Comparison of ENCODE assay signal across 12 cellular contexts in the genomic region with DNA sequence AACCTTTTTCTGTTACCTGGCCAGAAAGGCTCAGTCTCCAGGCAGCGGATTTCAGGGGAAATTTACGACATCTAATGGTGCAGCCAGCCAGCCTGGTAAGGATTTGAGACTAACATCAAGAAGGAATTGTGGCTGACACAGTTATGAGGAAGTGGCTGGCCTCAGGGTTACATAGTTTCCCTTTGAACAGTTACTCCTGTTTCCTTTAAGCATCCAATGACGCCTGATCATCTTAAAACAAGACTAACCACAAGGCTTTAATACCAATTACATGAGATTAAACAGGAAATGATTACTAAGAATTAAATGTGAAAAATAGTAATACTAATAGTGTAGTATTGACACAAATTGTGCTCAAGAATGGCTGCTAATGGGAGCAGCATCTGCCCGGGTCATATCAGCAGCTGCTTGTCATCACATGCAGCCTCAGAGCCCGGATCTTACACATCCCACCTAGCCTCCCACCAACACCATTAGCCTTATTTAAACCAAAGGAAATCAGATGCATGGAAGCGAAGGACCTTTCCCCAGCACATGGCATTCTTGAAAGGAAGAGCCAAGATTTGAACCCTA.
DNase-seq lines count a peak whose midpoint lies in the region; ATAC-seq and TF ChIP-seq lines count a peak whose summit lies in the region.
"Had no signal": no experiment of that assay in that cellular context is flagged by ENCODE, and none has a peak within 500 bp of the region (broad histone marks: within the 10 kb centered on the region; RNA-seq: fewer than 3 reads in every experiment).

No MANE protein-coding gene starts in this region.

- H3K36me3 ChIP-seq in ACC112 (ENCODE audit: insufficient read depth, low read length), result no peaks in the 10 kb centered on the region

- no peaks in the 10 kb centered on the region for H3K9me3 Mint-ChIP-seq in activated T-helper 17 cell treated with anti-CD3 and anti-CD28 coated beads, Interleukin-2, amount 50 U/mL, for 72 hours

- no peaks in the 10 kb centered on the region for H3K4me1 Mint-ChIP-seq in activated T-helper 17 cell treated with anti-CD3 and anti-CD28 coated beads, Interleukin-2, amount 50 U/mL, for 72 hours

- ATAC-seq in HG03139 (IDR thresholded peaks at IDR 0.05; ENCODE audit: unreplicated experiment) (no peak), HG02610 (IDR thresholded peaks at IDR 0.05; ENCODE audit: unreplicated experiment) (no peak)
- ATAC-seq in activated T-helper 17 cell treated with anti-CD3 and anti-CD28 coated beads, Interleukin-2, amount 50 U/mL, for 72 hours (replicated peaks), result no peak

- H3K4me3 Mint-ChIP-seq in activated T-helper 17 cell treated with anti-CD3 and anti-CD28 coated beads, Interleukin-2, amount 50 U/mL, for 72 hours, result no peak overlapping the region
- H3K4me3 Mint-ChIP-seq: activated T-helper 1 cell treated with anti-CD3 and anti-CD28 coated beads, Interleukin-12 subunit alpha, Interleukin-12 subunit beta, Interleukin-2, Interleukin-4 antibody, amounts not matched to agents 30 ng/mL and 10 ng/mL and 1 ng/mL, durations not matched to agents 14 hours and 24 hours and 36 hours; nephron progenitor cell had no signal

- no peak for TF ChIP-seq CTCF in fibroblast of villous mesenchyme (IDR thresholded peaks at IDR 0.05; ENCODE audit: insufficient read depth, low read depth, low read length)

- DNase-seq in Daoy (ENCODE audit: low read depth) (peak; percentile 54), NCI-H1048 (lab: John Stamatoyannopoulos, UW) (peak; percentile 5), fibroblast of villous mesenchyme (ENCODE audit: low read depth) (peak; percentile 74)
- no peak for DNase-seq in stimulated activated CD8-positive, alpha-beta memory T cell treated with anti-CD3 and anti-CD28 coated beads, Interleukin-4, amount 100 ng/mL, for 48 hours
- DNase-seq: foreskin melanocyte, NCI-H226, nephron progenitor cell had no signal

- H3K27me3 ChIP-seq in ACC112 (ENCODE audit: insufficient read depth, low read length), result no peaks in the 10 kb centered on the region

- H3K27me3 Mint-ChIP-seq in activated T-helper 17 cell treated with anti-CD3 and anti-CD28 coated beads, Interleukin-2, amount 50 U/mL, for 72 hours, result peaks cover 11% of the 10 kb centered on the region

- no peak overlapping the region for H2AFZ ChIP-seq in ACC112 (ENCODE audit: low read length, unreplicated experiment)

- H3K4me1 ChIP-seq in ACC112 (ENCODE audit: control insufficient read depth, insufficient read depth, low read length, unreplicated experiment), result peaks cover 7% of the 10 kb centered on the region

- H3K4me3 ChIP-seq in ACC112 (ENCODE audit: low read depth, low read length) (no peak overlapping the region), fibroblast of villous mesenchyme (ENCODE audit: low read depth, low read length) (no peak overlapping the region)

- H3K36me3 Mint-ChIP-seq in activated T-helper 17 cell treated with anti-CD3 and anti-CD28 coated beads, Interleukin-2, amount 50 U/mL, for 72 hours (ENCODE audit: low read depth), result no peaks in the 10 kb centered on the region

- no peaks in the 10 kb centered on the region for H3K79me2 ChIP-seq in ACC112 (ENCODE audit: control insufficient read depth, insufficient read depth, low read length, unreplicated experiment)

- peak overlapping the region; percentile 35; the same call in 1 of the 2 replicates for H3K27ac ChIP-seq in ACC112 (ENCODE audit: low read depth, low read length)

- no peak overlapping the region for H3K27ac Mint-ChIP-seq in activated T-helper 17 cell treated with anti-CD3 and anti-CD28 coated beads, Interleukin-2, amount 50 U/mL, for 72 hours
- H3K27ac Mint-ChIP-seq: activated T-helper 1 cell treated with anti-CD3 and anti-CD28 coated beads, Interleukin-12 subunit alpha, Interleukin-12 subunit beta, Interleukin-2, Interleukin-4 antibody, amounts not matched to agents 30 ng/mL and 10 ng/mL and 1 ng/mL, durations not matched to agents 14 hours and 24 hours and 36 hours had no signal
